In the genomic region with DNA sequence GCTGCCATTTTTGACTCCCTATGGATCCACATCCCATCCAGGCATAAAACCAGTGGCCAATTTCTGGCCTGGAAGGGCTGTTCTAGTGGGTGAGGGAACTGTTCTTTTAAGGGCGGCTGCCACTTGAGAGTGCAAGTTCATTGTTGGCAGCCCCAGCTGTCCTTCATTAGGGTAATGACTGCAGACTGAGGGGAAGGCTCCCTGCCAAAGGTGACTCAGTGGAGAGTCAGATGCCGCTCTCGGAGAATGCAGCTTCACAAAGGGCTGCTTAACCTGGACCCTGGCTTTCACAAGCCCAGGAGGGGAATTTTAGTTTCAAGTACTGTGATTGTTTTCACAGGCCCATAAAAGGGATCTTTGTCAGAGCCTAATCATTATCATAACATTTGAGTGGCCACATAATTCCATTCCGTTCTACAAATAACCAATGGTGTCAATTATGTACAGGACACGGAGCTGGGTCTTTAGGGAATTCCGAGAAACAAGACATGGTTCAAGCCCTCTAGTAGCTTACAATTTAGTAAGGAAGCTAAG, we compare ENCODE assay signal across 8 cellular contexts.
A peak's percentile ranks its signal among the peaks of the same experiment; 100 is the strongest.
DNase-seq lines count a peak whose midpoint lies in the region; ATAC-seq, FAIRE-seq and TF ChIP-seq lines count a peak whose summit lies in the region.

No MANE protein-coding gene starts in this region.

- H3K9ac ChIP-seq in H1 (replicated peaks in 1 of 4; ENCODE audit: extremely low read depth in 1 of 4, low read depth in 3 of 4, low read length in 3 of 4): no peak overlapping the region

- no peak for TF ChIP-seq RAD21 in H1 (IDR thresholded peaks at IDR 0.05 in 1 of 2, conservative IDR thresholded peaks at IDR 0.05 in 1 of 2; ENCODE audit: low read depth in 2 of 2, low read length in 2 of 2)

- H4K5ac ChIP-seq in H1 (ENCODE audit: insufficient read length, low read depth, low read length): no peak overlapping the region

- H2BK5ac ChIP-seq in H1 (ENCODE audit: low read depth, low read length): no peak overlapping the region

- H2BK20ac ChIP-seq in H1 (ENCODE audit: low read length): no peak overlapping the region

- H4K91ac ChIP-seq in H1 (replicated peaks; ENCODE audit: insufficient read length, low read length): no peak overlapping the region

- DNase-seq in DMS79 treated with DMSO at 0.1 percent for 48 hours (lab: John Stamatoyannopoulos, UW) (peak; percentile 99), NCI-H345 treated with DMSO at 0.1 percent for 48 hours (lab: John Stamatoyannopoulos, UW; ENCODE audit: unreplicated experiment) (peak; percentile 92), H1 (ENCODE audit: low read depth in 1 of 2, low spot score in 2 of 2) (peak in 1 of 2 experiments; percentile 58), pancreas (peak in 4 of 6 donors; percentile 27 to 53 (median 34)), activated gamma-delta T cell treated with Interleukin-2 at 50 U/mL for 16 hours (no peak)

- 87% methylated on average over 6 of the region's 6 CpGs; no CpG with 5 or more reads in 1 of the 2 experiments for WGBS in H1 (ENCODE audit: extremely low coverage in 1 of 2, insufficient coverage in 1 of 2, insufficient read length in 1 of 2, insufficient replicate concordance in 2 of 2, low coverage in 1 of 2, low lambda C conversion rate in 2 of 2, missing lambda C conversion rate in 1 of 2), 2 experiments
- WGBS in pancreas, 2 donors: 60 to 66% methylated on average over 6 of the region's 6 CpGs

- no peak overlapping the region for H3K4me3 ChIP-seq in H1 (ENCODE audit: extremely low read depth in 1 of 4, insufficient read depth in 2 of 4, low read depth in 3 of 4, low read length in 4 of 4)
- no peak overlapping the region for H3K4me3 ChIP-seq in pancreas

- CTCF ChIA-PET in H1 (lab: Charles Lee; ENCODE audit: partially characterized antibody): interaction anchor here (0.6 to 0.7 kb wide), 2 partner anchors 187 to 499 kb away, joined by 3 read pairs; no protein-coding TSS in a partner anchor

- H3K79me1 ChIP-seq in H1 (ENCODE audit: low read depth, low read length): no peaks in the 10 kb centered on the region

- H2AK5ac ChIP-seq in H1 (ENCODE audit: low read depth, low read length): 0 out of 2 replicates have a peak overlapping the region, but pooled peaks have one; percentile 39

- H3K27ac ChIP-seq in H1 (ENCODE audit: low read depth, low read length) (no peak overlapping the region), pancreas (peak overlapping the region in 2 of 4 donors; percentile 11 to 52)

- no peak overlapping the region for H3K18ac ChIP-seq in H1 (ENCODE audit: extremely low read depth, low read length)

- H3K36me3 ChIP-seq in H1 (ENCODE audit: control insufficient read depth in 2 of 4, insufficient read depth in 4 of 4, low read length in 3 of 4) (no peaks in the 10 kb centered on the region), pancreas (no peaks in the 10 kb centered on the region)

- no peak overlapping the region for H3K4ac ChIP-seq in H1 (replicated peaks; ENCODE audit: insufficient read length, low read depth, low read length)

- ATAC-seq in pancreas (peak; percentile 61 to 92 (median 87)), GM19452 (IDR thresholded peaks at IDR 0.05; ENCODE audit: unreplicated experiment) (no peak), HG02588 (IDR thresholded peaks at IDR 0.05; ENCODE audit: unreplicated experiment) (no peak), HG03095 (IDR thresholded peaks at IDR 0.05; ENCODE audit: unreplicated experiment) (no peak)

- no peak overlapping the region for H3K56ac ChIP-seq in H1 (replicated peaks; ENCODE audit: insufficient read length, low read depth, low read length)

- no peaks in the 10 kb centered on the region for H3K23me2 ChIP-seq in H1 (ENCODE audit: low read depth, low read length)

- H3K14ac ChIP-seq in H1 (ENCODE audit: insufficient read length): no peak overlapping the region

- H3K4me1 ChIP-seq in H1 (replicated peaks in 1 of 4; ENCODE audit: control insufficient read depth in 3 of 4, insufficient read depth in 4 of 4, low read length in 3 of 4): peaks cover 0 to 3% (median 0%) of the 10 kb centered on the region in 4 experiments; a peak in 2 of 7 replicates
- peaks cover 0 to 6% (median 0%) of the 10 kb centered on the region in 3 donors for H3K4me1 ChIP-seq in pancreas

- no peaks in the 10 kb centered on the region for H3K27me3 ChIP-seq in H1 (replicated peaks in 1 of 4; ENCODE audit: control insufficient read depth in 3 of 4, extremely low read depth in 1 of 4, insufficient read depth in 3 of 4, low read length in 3 of 4)
- H3K27me3 ChIP-seq in pancreas: no peaks in the 10 kb centered on the region

- H3K9me3 ChIP-seq in H1 (ENCODE audit: insufficient read depth in 2 of 2, low read depth in 1 of 2, low read length in 1 of 2): peaks cover 13 to 16% of the 10 kb centered on the region in 2 experiments
- no peaks in the 10 kb centered on the region for H3K9me3 ChIP-seq in pancreas

- H3K4me2 ChIP-seq in H1 (ENCODE audit: insufficient read depth in 1 of 2, low read depth in 2 of 2, low read length in 2 of 2): no peak overlapping the region

- TF ChIP-seq CTCF in H1 (IDR thresholded peaks at IDR 0.05; ENCODE audit: control extremely low read depth in 1 of 3, insufficient read depth in 1 of 3, low read depth in 1 of 3, low read length in 3 of 3): no peak
- TF ChIP-seq CTCF in pancreas (IDR thresholded peaks at IDR 0.05): no peak

- no peaks in the 10 kb centered on the region for H4K20me1 ChIP-seq in H1 (replicated peaks in 1 of 2; ENCODE audit: control insufficient read depth in 1 of 2, insufficient read depth in 2 of 2, low read length in 2 of 2)

- no peak overlapping the region for H2AFZ ChIP-seq in H1 (ENCODE audit: low read length)

- FAIRE-seq in H1 (lab: Jason Lieb, UNC) (no peak), pancreas (lab: Jason Lieb, UNC) (no peak)

- H2BK12ac ChIP-seq in H1 (ENCODE audit: low read depth, low read length): no peak overlapping the region

- TF ChIP-seq EP300 in H1 (IDR thresholded peaks at IDR 0.05; ENCODE audit: borderline replicate concordance in 1 of 2, low read depth in 2 of 2, low read length in 2 of 2): no peak

- no peaks in the 10 kb centered on the region for H3K79me2 ChIP-seq in H1 (ENCODE audit: control insufficient read depth in 1 of 2, insufficient read depth in 2 of 2, low read length in 2 of 2)

- no peak overlapping the region for H2BK120ac ChIP-seq in H1 (replicated peaks; ENCODE audit: low read depth, low read length)

- no peak overlapping the region for H2BK15ac ChIP-seq in H1 (ENCODE audit: low read length)

- no peak overlapping the region for H4K8ac ChIP-seq in H1 (ENCODE audit: extremely low read depth, insufficient read depth, low read length)

- intact Hi-C loops in pancreas (cut with DNase I): no loop called here

- TF ChIP-seq POLR2A in H1 (IDR thresholded peaks at IDR 0.05; ENCODE audit: control extremely low read depth in 1 of 2, low read depth in 2 of 2, low read length in 2 of 2): no peak

- POLR2A ChIA-PET in H1 (lab: Charles Lee; ENCODE audit: partially characterized antibody): interaction anchor here (0.6 to 0.8 kb wide), 2 partner anchors 48 to 142 kb away, joined by 3 read pairs; no protein-coding TSS in a partner anchor

- no peak overlapping the region for H3K23ac ChIP-seq in H1 (ENCODE audit: insufficient read length)

TF ChIP-seq in H1, 55 proteins besides CTCF, POLR2A, EP300 and RAD21:
- TF ChIP-seq YY1 (IDR thresholded peaks at IDR 0.05; ENCODE audit: low read depth, low read length) (no peak), NANOG (IDR thresholded peaks at IDR 0.05; ENCODE audit: insufficient read depth, low read depth, low read length, poor library complexity, severe bottlenecking) (no peak), HDAC6 (IDR thresholded peaks at IDR 0.05; ENCODE audit: low read depth, low read length) (no peak), ASH2L (IDR thresholded peaks at IDR 0.05; ENCODE audit: low read length) (no peak), RXRA (IDR thresholded peaks at IDR 0.05; ENCODE audit: insufficient read depth, low read depth, low read length) (no peak), JUND (IDR thresholded peaks at IDR 0.05; ENCODE audit: low read length) (no peak), GABPA (IDR thresholded peaks at IDR 0.05; ENCODE audit: borderline replicate concordance, insufficient read depth, low read length) (no peak), BRCA1 (IDR thresholded peaks at IDR 0.05; ENCODE audit: low read depth, low read length) (no peak), EGR1 (IDR thresholded peaks at IDR 0.05; ENCODE audit: borderline replicate concordance, low read depth, low read length) (no peak), CREB1 (IDR thresholded peaks at IDR 0.05) (no peak), KDM5A (IDR thresholded peaks at IDR 0.05; ENCODE audit: low read length) (no peak), BCL11A (IDR thresholded peaks at IDR 0.05; ENCODE audit: low read depth in 2 of 2, low read length in 2 of 2) (no peak), SIN3A (conservative IDR thresholded peaks at IDR 0.05 in 1 of 2, IDR thresholded peaks at IDR 0.05 in 1 of 2; ENCODE audit: low read depth in 1 of 2, low read length in 2 of 2) (no peak), SP4 (IDR thresholded peaks at IDR 0.05; ENCODE audit: low read length) (no peak), POU5F1 (IDR thresholded peaks at IDR 0.05; ENCODE audit: low read depth, low read length) (no peak), JUN (IDR thresholded peaks at IDR 0.05; ENCODE audit: low read depth, low read length) (no peak), CTBP2 (IDR thresholded peaks at IDR 0.05; ENCODE audit: borderline replicate concordance, insufficient read depth, insufficient read length, low read length) (no peak), SAP30 (IDR thresholded peaks at IDR 0.05; ENCODE audit: insufficient read depth, insufficient replicate concordance, low read length) (no peak)

Comparison
In these comparisons a context has a peak if more than half of its experiments do, and no peak if none do; other contexts are left out.
1. ATAC-seq: peak in pancreas (4 of 4); none in GM19452 (single experiment), HG02588 (single experiment) and HG03095 (single experiment).